Comparison of ENCODE assay signal across 8 cellular contexts in genomic region chr22:23069502-23070357, GRCh38. TPM values are rescaled to one million over a fixed set of nuclear protein-coding genes. Genes with fewer than 3 reads are reported as not detected.
DNase-seq lines count a peak whose midpoint lies in the region; FAIRE-seq and TF ChIP-seq lines count a peak whose summit lies in the region.

No MANE protein-coding gene starts in this region.

- intact Hi-C loops in endothelial cell of umbilical vein (cut with micrococcal nuclease): no loop called here

- CTCF ChIA-PET in endothelial cell of umbilical vein (lab: Charles Lee): interaction anchor here (0.6 to 2.4 kb wide), 8 partner anchors 10 to 316 kb away, joined by 3 to 7 read pairs (median 5); no protein-coding TSS in a partner anchor

- no peak overlapping the region for H3K27ac Mint-ChIP-seq in mesothelial cell of epicardium

- POLR2A ChIA-PET in endothelial cell of umbilical vein (lab: Charles Lee): interaction anchor here (0.6 kb wide), 1 partner anchor 23 kb away, joined by 6 read pairs; no protein-coding TSS in a partner anchor

- peak overlapping the region; percentile 40 to 76 (median 64) for H3K4me3 ChIP-seq in endothelial cell of umbilical vein (replicated peaks in 1 of 3; ENCODE audit: insufficient read depth in 1 of 3, low read depth in 1 of 3, low read length in 3 of 3)

- H3K36me3 ChIP-seq in endothelial cell of umbilical vein (ENCODE audit: control insufficient read depth in 2 of 2, extremely low read depth in 1 of 2, insufficient read depth in 2 of 2, low read length in 2 of 2): no peaks in the 10 kb centered on the region

- peak; percentile 98 for DNase-seq in AG08395 (ENCODE audit: low spot score)
- DNase-seq in GM19238 (ENCODE audit: insufficient read length, low spot score): peak; percentile 83
- peak; percentile 84 for DNase-seq in HPDE6-E6E7 (ENCODE audit: extremely low spot score)
- peak; percentile 88 for DNase-seq in NOMO-1 treated with dmso at 0.1 percent for 144 hours (lab: John Stamatoyannopoulos, UW; ENCODE audit: unreplicated experiment)
- peak; percentile 91 for DNase-seq in activated CD8-positive, alpha-beta memory T cell treated with anti-CD3 and anti-CD28 coated beads, Interleukin-2, amount 50 U/mL, for 48 hours
- peak; percentile 88 for DNase-seq in endothelial cell of umbilical vein (ENCODE audit: low read depth, low spot score)
- DNase-seq in mesothelial cell of epicardium (ENCODE audit: low spot score in 2 of 2, unreplicated experiment in 2 of 2): peak; percentile 90 to 97
- DNase-seq in stimulated activated CD8-positive, alpha-beta memory T cell treated with anti-CD3 and anti-CD28 coated beads, Interleukin-15, amount 100 ng/mL, for 1 hour (ENCODE audit: low read depth): peak; percentile 71

- FAIRE-seq in endothelial cell of umbilical vein (lab: Jason Lieb, UNC): peak; percentile 69

- no peaks in the 10 kb centered on the region for H3K9me3 Mint-ChIP-seq in mesothelial cell of epicardium

- H4K20me1 ChIP-seq in endothelial cell of umbilical vein (replicated peaks; ENCODE audit: control insufficient read depth, extremely low read depth, insufficient read depth, low read length): no peaks in the 10 kb centered on the region

- no TSS peak for BruUV-seq in endothelial cell of umbilical vein (replicated peaks; lab: Mats Ljungman, UMichigan)

- H3K27me3 ChIP-seq in endothelial cell of umbilical vein (ENCODE audit: control insufficient read depth in 2 of 2, insufficient read depth in 2 of 2, low read length in 2 of 2): peaks cover 0 to 3% of the 10 kb centered on the region in 2 experiments

- H3K36me3 Mint-ChIP-seq in mesothelial cell of epicardium: no peaks in the 10 kb centered on the region

- H3K9ac ChIP-seq in endothelial cell of umbilical vein (replicated peaks; ENCODE audit: extremely low read depth, insufficient read depth, low read length): no peak overlapping the region

- peak overlapping the region; percentile 72 for H3K4me3 Mint-ChIP-seq in mesothelial cell of epicardium

- H3K27ac ChIP-seq in endothelial cell of umbilical vein (ENCODE audit: insufficient read depth, low read depth, low read length): no peak overlapping the region

- H3K79me2 ChIP-seq in endothelial cell of umbilical vein (ENCODE audit: control insufficient read depth, insufficient read depth, low read length): no peaks in the 10 kb centered on the region

- H3K9me1 ChIP-seq in endothelial cell of umbilical vein (replicated peaks; ENCODE audit: control insufficient read depth, extremely low read depth, insufficient read depth, low read length): no peaks in the 10 kb centered on the region

- dilution Hi-C loops in endothelial cell of umbilical vein (cut with MboI; ENCODE audit: extremely low pct_ligation_motif_present, low sequenced_read_pairs): no loop called here

- H3K9me3 ChIP-seq in endothelial cell of umbilical vein (replicated peaks; ENCODE audit: control insufficient read depth, insufficient read depth, low read length): no peaks in the 10 kb centered on the region

- TF ChIP-seq POLR2A in endothelial cell of umbilical vein (IDR thresholded peaks at IDR 0.05; ENCODE audit: low read depth, low read length): no peak

- peaks cover 26% of the 10 kb centered on the region for H3K4me1 Mint-ChIP-seq in mesothelial cell of epicardium

- H3K4me1 ChIP-seq in endothelial cell of umbilical vein (ENCODE audit: control insufficient read depth, extremely low read depth, insufficient read depth, low read length): peaks cover 6% of the 10 kb centered on the region

- H3K4me2 ChIP-seq in endothelial cell of umbilical vein (ENCODE audit: insufficient read depth, low read length): peak overlapping the region; percentile 96

- H2AFZ ChIP-seq in endothelial cell of umbilical vein (ENCODE audit: low read depth, low read length): peak overlapping the region; percentile 99

- H3K27me3 Mint-ChIP-seq in mesothelial cell of epicardium (ENCODE audit: low read depth): peaks cover 66% of the 10 kb centered on the region

- no peak for TF ChIP-seq CTCF in endothelial cell of umbilical vein (IDR thresholded peaks at IDR 0.05; ENCODE audit: extremely low read depth in 1 of 2, insufficient read depth in 1 of 2, low read depth in 1 of 2, low read length in 2 of 2)
- TF ChIP-seq CTCF in mesothelial cell of epicardium (IDR thresholded peaks at IDR 0.05; ENCODE audit: unreplicated experiment): no peak

TF ChIP-seq in endothelial cell of umbilical vein, 7 proteins besides CTCF, POLR2A, EP300 and RAD21:
- no peak for TF ChIP-seq EZH2 (IDR thresholded peaks at IDR 0.05; ENCODE audit: borderline replicate concordance, low read depth, low read length, severe bottlenecking)
- no peak for TF ChIP-seq GATA2 (IDR thresholded peaks at IDR 0.05; ENCODE audit: insufficient read depth, insufficient read length, low read depth, low read length)
- no peak for TF ChIP-seq POLR2AphosphoS5 (IDR thresholded peaks at IDR 0.05; ENCODE audit: insufficient read depth, low read depth, low read length)

RNA-seq across cellular contexts. Expression of gene GNAZ, which starts 0.6 kb away (rescaled TPM):
- total RNA-seq in endothelial cell of umbilical vein: 0.86 and 1.8 TPM in 2 replicates
- polyA plus RNA-seq in endothelial cell of umbilical vein: 0.44 and 0.45 TPM in 2 replicates
- polyA plus RNA-seq in endothelial cell of umbilical vein (2011; cell fraction: cytosol; rRNA removed): 0.47 and 0.61 TPM in 2 replicates
- polyA plus RNA-seq in endothelial cell of umbilical vein (2011; cell fraction: nucleus; rRNA removed): 0.86 and 1.3 TPM in 2 replicates
- 1.3 and 3.2 TPM in 2 replicates for polyA plus RNA-seq in endothelial cell of umbilical vein (2012)
- 0.34 and 0.66 TPM in 2 replicates for polyA minus RNA-seq in endothelial cell of umbilical vein
- polyA minus RNA-seq in endothelial cell of umbilical vein (2011; cell fraction: cytosol; rRNA and poly(A)+ RNA removed): 7.6 TPM
- 0.24 and 0.43 TPM in 2 replicates for polyA minus RNA-seq in endothelial cell of umbilical vein (2011; cell fraction: nucleus; rRNA and poly(A)+ RNA removed)
- 5.8 to 6.5 TPM (median 6.0 TPM) in 3 replicates for total RNA-seq in mesothelial cell of epicardium
